In genomic region chr10:121437596-121437995, GRCh38 we compare ENCODE assay signal across 13 cellular contexts.
A peak's percentile ranks its signal among the peaks of the same experiment; 100 is the strongest.
DNase-seq lines count a peak whose midpoint lies in the region; TF ChIP-seq lines count a peak whose summit lies in the region.
"Had no signal": no experiment of that assay in that cellular context is flagged by ENCODE, and none has a peak within 500 bp of the region (broad histone marks: within the 10 kb centered on the region; RNA-seq: fewer than 3 reads in every experiment).

No MANE protein-coding gene starts in this region.

- CTCF ChIA-PET in mammary epithelial cell (lab: Charles Lee; ENCODE audit: low non-redundant PET), result no interaction called here
- CTCF ChIA-PET in GM10248 (lab: Yijun Ruan, JAX), result no interaction called here

- peaks cover 53% of the 10 kb centered on the region for H3K4me1 Mint-ChIP-seq in neural crest cell
- H3K4me1 Mint-ChIP-seq: activated naive CD4-positive, alpha-beta T cell treated with anti-CD3 and anti-CD28 coated beads, Interleukin-2, amount 50 U/mL, for 24 hours had no signal

- dilution Hi-C loops in mammary epithelial cell (cut with HindIII; ENCODE audit: low sequenced_read_pairs), result no loop called here

- H3K9me3 Mint-ChIP-seq in neural crest cell, result no peaks in the 10 kb centered on the region
- H3K9me3 Mint-ChIP-seq: activated naive CD4-positive, alpha-beta T cell treated with anti-CD3 and anti-CD28 coated beads, Interleukin-2, amount 50 U/mL, for 24 hours had no signal

- TF ChIP-seq CTCF in mammary epithelial cell (conservative IDR thresholded peaks at IDR 0.05 in 1 of 2, IDR thresholded peaks at IDR 0.05 in 1 of 2; ENCODE audit: extremely low read depth in 1 of 2, insufficient read depth in 1 of 2, low read depth in 1 of 2, low read length in 2 of 2), result no peak
- no peak for TF ChIP-seq CTCF in breast epithelium (IDR thresholded peaks at IDR 0.05)
- TF ChIP-seq CTCF in esophagus muscularis mucosa (IDR thresholded peaks at IDR 0.05), result peak in 1 of 3 experiments; percentile 9
- TF ChIP-seq CTCF in neural crest cell (conservative IDR thresholded peaks at IDR 0.05), result no peak
- no peak for TF ChIP-seq CTCF in GM10248 (IDR thresholded peaks at IDR 0.05; ENCODE audit: control extremely low read depth, extremely low read depth, low read depth, missing control alignments)

- H4K20me1 ChIP-seq in mammary epithelial cell (ENCODE audit: insufficient read depth, low read length), result no peaks in the 10 kb centered on the region

- POLR2A ChIA-PET in GM10248 (lab: Yijun Ruan, JAX), result no interaction called here

- no peaks in the 10 kb centered on the region for H3K36me3 Mint-ChIP-seq in neural crest cell (ENCODE audit: low read depth)
- H3K36me3 Mint-ChIP-seq: activated naive CD4-positive, alpha-beta T cell treated with anti-CD3 and anti-CD28 coated beads, Interleukin-2, amount 50 U/mL, for 24 hours had no signal

- H2AFZ ChIP-seq in mammary epithelial cell (ENCODE audit: low read depth, low read length), result peak overlapping the region; percentile 14

- H3K79me2 ChIP-seq in mammary epithelial cell (ENCODE audit: insufficient read depth, low read length), result no peaks in the 10 kb centered on the region

- H3K27me3 ChIP-seq in mammary epithelial cell (ENCODE audit: insufficient read depth, low read length), result no peaks in the 10 kb centered on the region
- no peaks in the 10 kb centered on the region for H3K27me3 ChIP-seq in breast epithelium
- no peaks in the 10 kb centered on the region for H3K27me3 ChIP-seq in esophagus muscularis mucosa

- no peaks in the 10 kb centered on the region for H3K27me3 Mint-ChIP-seq in neural crest cell (ENCODE audit: low read depth)
- H3K27me3 Mint-ChIP-seq: activated CD8-positive, alpha-beta T cell treated with anti-CD3 and anti-CD28 coated beads for 36 hours had no signal

- TF ChIP-seq POLR2A in breast epithelium (IDR thresholded peaks at IDR 0.05) (no peak), esophagus muscularis mucosa (IDR thresholded peaks at IDR 0.05; ENCODE audit: low read depth) (no peak)

- TF ChIP-seq EP300 in esophagus muscularis mucosa (IDR thresholded peaks at IDR 0.05), result no peak

- H3K9ac ChIP-seq in mammary epithelial cell (ENCODE audit: insufficient read depth, low read length), result no peak overlapping the region

- intact Hi-C loops in mammary epithelial cell (cut with micrococcal nuclease) (no loop called here), breast epithelium (cut with DNase I; ENCODE audit: low total_unique reads) (no loop called here), esophagus muscularis mucosa (cut with DNase I) (loop anchor here (10.0 kb wide), 1 partner anchor 157 kb away; the partner anchor contains the start of gene FGFR2)

- H3K9me3 ChIP-seq in mammary epithelial cell (replicated peaks; ENCODE audit: insufficient read depth, low read length) (no peaks in the 10 kb centered on the region), breast epithelium (no peaks in the 10 kb centered on the region), esophagus muscularis mucosa (no peaks in the 10 kb centered on the region)

- H3K27ac ChIP-seq in mammary epithelial cell (ENCODE audit: insufficient read depth, low read depth, low read length) (no peak overlapping the region), breast epithelium (no peak overlapping the region), esophagus muscularis mucosa (replicated peaks in 1 of 4) (peak overlapping the region in 3 of 4 donors; percentile 7 to 38 (median 36))

- H3K4me2 ChIP-seq in mammary epithelial cell (ENCODE audit: insufficient read depth, low read depth, low read length), result no peak overlapping the region

- no peak overlapping the region for H3K4me3 ChIP-seq in mammary epithelial cell (replicated peaks in 1 of 3; ENCODE audit: insufficient read depth in 1 of 3, low read depth in 2 of 3, low read length in 3 of 3)
- no peak overlapping the region for H3K4me3 ChIP-seq in breast epithelium
- no peak overlapping the region for H3K4me3 ChIP-seq in esophagus muscularis mucosa

- WGBS in mammary epithelial cell (ENCODE audit: low coverage, missing lambda C conversion rate), result 68% methylated on average over 4 of the region's 4 CpGs
- WGBS in esophagus muscularis mucosa, result 17% methylated on average over 3 of the region's 4 CpGs

- no peak for DNase-seq in mammary epithelial cell
- no peak for DNase-seq in breast epithelium (ENCODE audit: low spot score in 2 of 2)
- no peak for DNase-seq in esophagus muscularis mucosa (ENCODE audit: extremely low spot score)
- DNase-seq in neural crest cell (ENCODE audit: low read depth, low spot score), result peak; percentile 16
- peak; percentile 46 for DNase-seq in ureter (ENCODE audit: low spot score)
- DNase-seq in SKM-1 treated with dmso at 0.1 percent for 144 hours (lab: John Stamatoyannopoulos, UW; ENCODE audit: unreplicated experiment), result no peak
- no peak for DNase-seq in GM10248 (ENCODE audit: extremely low spot score)
- no peak for DNase-seq in DMS153 (lab: John Stamatoyannopoulos, UW)
- DNase-seq: activated CD8-positive, alpha-beta T cell treated with anti-CD3 and anti-CD28 coated beads for 36 hours; dermis blood vessel endothelial cell; H7; NCI-H1694 treated with DMSO at 0.1 percent for 48 hours had no signal

- peak overlapping the region; percentile 86 for H3K27ac Mint-ChIP-seq in neural crest cell (ENCODE audit: unreplicated experiment)
- H3K27ac Mint-ChIP-seq: activated CD8-positive, alpha-beta T cell treated with anti-CD3 and anti-CD28 coated beads for 36 hours; activated naive CD4-positive, alpha-beta T cell treated with anti-CD3 and anti-CD28 coated beads, Interleukin-2, amount 50 U/mL, for 24 hours had no signal

- in situ Hi-C loops in mammary epithelial cell (cut with MboI; ENCODE audit: low sequenced_read_pairs in 2 of 2), result no loop called here

- no TSS peak for BruUV-seq in mammary epithelial cell (replicated peaks; lab: Mats Ljungman, UMichigan)

- no peaks in the 10 kb centered on the region for H3K36me3 ChIP-seq in mammary epithelial cell (ENCODE audit: insufficient read depth, low read length)
- H3K36me3 ChIP-seq in breast epithelium, result no peaks in the 10 kb centered on the region
- H3K36me3 ChIP-seq in esophagus muscularis mucosa, result no peaks in the 10 kb centered on the region

- H3K4me3 Mint-ChIP-seq in neural crest cell, result peak overlapping the region; percentile 55
- H3K4me3 Mint-ChIP-seq: activated CD8-positive, alpha-beta T cell treated with anti-CD3 and anti-CD28 coated beads for 36 hours; activated naive CD4-positive, alpha-beta T cell treated with anti-CD3 and anti-CD28 coated beads, Interleukin-2, amount 50 U/mL, for 24 hours had no signal

- no peaks in the 10 kb centered on the region for H3K4me1 ChIP-seq in mammary epithelial cell (ENCODE audit: insufficient read depth, low read length)
- H3K4me1 ChIP-seq in breast epithelium, result no peaks in the 10 kb centered on the region
- peaks cover 4 to 34% (median 27%) of the 10 kb centered on the region in 4 donors for H3K4me1 ChIP-seq in esophagus muscularis mucosa

Comparison
In these comparisons a context has a peak if more than half of its experiments do, and no peak if none do; other contexts are left out.
1. DNase-seq: peak in neural crest cell (single experiment) and ureter (single experiment); none in mammary epithelial cell (single experiment), breast epithelium (0 of 2), esophagus muscularis mucosa (single experiment), SKM-1 treated with dmso at 0.1 percent for 144 hours (single experiment), GM10248 (single experiment) and DMS153 (single experiment).
2. H3K27ac ChIP-seq: peak in esophagus muscularis mucosa (3 of 4); none in mammary epithelial cell (single experiment) and breast epithelium (0 of 2).